In the genomic region with DNA sequence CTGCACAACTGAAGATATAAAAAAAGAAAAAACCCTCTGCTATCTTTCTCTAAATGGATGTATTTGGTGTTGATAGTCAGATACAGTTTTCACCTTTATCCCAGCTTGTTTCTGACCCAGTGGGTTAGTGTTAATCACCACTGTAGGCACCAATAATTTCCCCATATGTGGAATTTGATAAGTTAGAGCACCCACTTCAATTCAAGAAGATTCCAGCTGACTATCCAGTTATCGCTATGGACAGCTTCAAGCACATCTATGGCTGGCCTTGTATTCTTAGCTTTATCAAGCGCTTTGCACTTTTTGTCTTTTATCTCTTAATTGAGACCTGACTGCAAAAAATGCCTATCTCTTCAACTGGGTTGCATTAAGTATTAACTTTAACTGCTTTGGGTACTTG, we compare ENCODE assay signal across 8 cellular contexts.
"Had no signal": no experiment of that assay in that cellular context is flagged by ENCODE, and none has a peak within 500 bp of the region (broad histone marks: within the 10 kb centered on the region; RNA-seq: fewer than 3 reads in every experiment).

No MANE protein-coding gene starts in this region.

- H3K4me3 ChIP-seq: GM12878 had no signal

- DNase-seq: GDM1, GF-D8 had no signal

- FAIRE-seq: G401.6, GM12878, GM12891, GM12892, GM18507, GM19239 had no signal

- ATAC-seq: GM12878 had no signal
